Comparison of ENCODE assay signal across 18 cellular contexts in the genomic region with DNA sequence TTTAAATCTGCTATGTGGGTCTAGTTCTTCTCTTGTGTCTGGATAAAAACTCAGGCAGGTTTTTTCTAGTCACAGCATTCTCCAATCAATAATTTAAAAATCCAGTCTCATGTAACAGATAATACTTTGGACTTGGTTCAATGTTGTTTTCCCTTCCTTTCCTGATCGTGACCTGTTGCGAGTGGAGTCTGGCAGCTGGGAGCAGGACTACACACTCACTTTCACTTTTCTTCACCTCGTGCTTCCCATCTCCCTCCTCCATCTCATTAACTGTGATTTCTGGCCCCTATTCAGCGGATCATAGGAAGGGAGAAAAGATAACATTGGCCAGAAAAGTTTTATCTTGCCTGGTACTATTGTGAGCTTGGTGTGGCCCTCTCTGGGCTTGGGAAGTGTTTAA.
DNase-seq lines count a peak whose midpoint lies in the region; ATAC-seq, FAIRE-seq and TF ChIP-seq lines count a peak whose summit lies in the region.
"Had no signal": no experiment of that assay in that cellular context is flagged by ENCODE, and none has a peak within 500 bp of the region (broad histone marks: within the 10 kb centered on the region; RNA-seq: fewer than 3 reads in every experiment).

No MANE protein-coding gene starts in this region.

- POLR2A ChIA-PET in MCF 10A (lab: Yijun Ruan, JAX), result interaction anchor here (0.7 to 0.9 kb wide), 2 partner anchors 25 to 415 kb away, joined by 3 read pairs; no protein-coding TSS in a partner anchor

- WGBS in small intestine, 3 donors, result 5 to 26% (median 13%) methylated on average over 4 of the region's 4 CpGs

- BruUV-seq in MCF 10A (replicated peaks; lab: Mats Ljungman, UMichigan), result no TSS peak

- H3K4me3 ChIP-seq in breast epithelium, result peak overlapping the region in 1 of 3 donors; percentile 17
- H3K4me3 ChIP-seq in small intestine (ENCODE audit: low read depth in 1 of 2, low read length in 2 of 2), result no peak overlapping the region
- H3K4me3 ChIP-seq: BLaER1, Peyer's patch had no signal

- H3K27ac Mint-ChIP-seq in MCF 10A (ENCODE audit: low read depth, unreplicated experiment), result no peak overlapping the region
- H3K27ac Mint-ChIP-seq in activated naive CD4-positive, alpha-beta T cell treated with anti-CD3 and anti-CD28 coated beads, Interleukin-2, amount 50 U/mL, for 72 hours, result no peak overlapping the region

- no peaks in the 10 kb centered on the region for H3K9me3 ChIP-seq in breast epithelium
- no peaks in the 10 kb centered on the region for H3K9me3 ChIP-seq in small intestine (ENCODE audit: control insufficient read depth, low read depth)
- H3K9me3 ChIP-seq: BLaER1, Peyer's patch had no signal

- FAIRE-seq in small intestine (lab: Jason Lieb, UNC), result no peak

- H3K27me3 Mint-ChIP-seq in MCF 10A (ENCODE audit: insufficient read depth, unreplicated experiment), result peaks cover 31% of the 10 kb centered on the region

- H3K9me3 Mint-ChIP-seq in MCF 10A (ENCODE audit: unreplicated experiment), result no peaks in the 10 kb centered on the region
- peaks cover 0 to 5% of the 10 kb centered on the region in 2 donors for H3K9me3 Mint-ChIP-seq in activated naive CD4-positive, alpha-beta T cell treated with anti-CD3 and anti-CD28 coated beads, Interleukin-2, amount 50 U/mL, for 72 hours

- peak; percentile 66 for ATAC-seq in left lobe of liver
- no peak for ATAC-seq in activated naive CD4-positive, alpha-beta T cell treated with anti-CD3 and anti-CD28 coated beads, Interleukin-2, amount 50 U/mL, for 72 hours
- ATAC-seq: Right ventricle myocardium inferior had no signal

- H3K4me3 Mint-ChIP-seq in MCF 10A (ENCODE audit: unreplicated experiment), result peak overlapping the region; percentile 49

- no peak overlapping the region for H3K27ac ChIP-seq in breast epithelium
- H3K27ac ChIP-seq in small intestine (ENCODE audit: low read depth in 1 of 2, low read length in 1 of 2), result no peak overlapping the region
- H3K27ac ChIP-seq: BLaER1, Peyer's patch had no signal

- H3K4me1 ChIP-seq in breast epithelium (no peaks in the 10 kb centered on the region), small intestine (ENCODE audit: control insufficient read depth in 2 of 2, insufficient read depth in 1 of 2, low read depth in 1 of 2, low read length in 1 of 2) (no peaks in the 10 kb centered on the region)
- H3K4me1 ChIP-seq: BLaER1, Peyer's patch had no signal

- no peak for TF ChIP-seq CTCF in MCF 10A (IDR thresholded peaks at IDR 0.05; ENCODE audit: unreplicated experiment)
- TF ChIP-seq CTCF in breast epithelium (IDR thresholded peaks at IDR 0.05), result no peak

- H3K4me1 Mint-ChIP-seq in MCF 10A (ENCODE audit: insufficient read depth, unreplicated experiment), result peaks cover 9% of the 10 kb centered on the region

- no peaks in the 10 kb centered on the region for H3K36me3 Mint-ChIP-seq in MCF 10A (ENCODE audit: insufficient read depth, unreplicated experiment)
- H3K36me3 Mint-ChIP-seq in activated naive CD4-positive, alpha-beta T cell treated with anti-CD3 and anti-CD28 coated beads, Interleukin-2, amount 50 U/mL, for 72 hours, result no peaks in the 10 kb centered on the region
- H3K36me3 Mint-ChIP-seq: CD4-positive, alpha-beta memory T cell had no signal

- TF ChIP-seq POLR2A in breast epithelium (IDR thresholded peaks at IDR 0.05), result no peak

- CTCF ChIA-PET in MCF 10A (lab: Yijun Ruan, JAX), result no interaction called here

- no peaks in the 10 kb centered on the region for H3K27me3 ChIP-seq in breast epithelium
- H3K27me3 ChIP-seq in small intestine (ENCODE audit: control insufficient read depth in 2 of 2, insufficient read depth in 2 of 2, low read length in 2 of 2), result no peaks in the 10 kb centered on the region
- H3K27me3 ChIP-seq: BLaER1, Peyer's patch had no signal

- no peaks in the 10 kb centered on the region for H3K36me3 ChIP-seq in breast epithelium
- H3K36me3 ChIP-seq in small intestine (ENCODE audit: control insufficient read depth in 2 of 2, insufficient read depth in 2 of 2, low read length in 2 of 2), result no peaks in the 10 kb centered on the region
- H3K36me3 ChIP-seq: BLaER1, Peyer's patch had no signal

- DNase-seq in MCF 10A (ENCODE audit: unreplicated experiment), result no peak
- no peak for DNase-seq in breast epithelium (ENCODE audit: low spot score in 2 of 2)
- DNase-seq in ecto neural progenitor cell (ENCODE audit: low spot score), result peak; percentile 11
- no peak for DNase-seq in left lobe of liver (ENCODE audit: low spot score)
- DNase-seq in small intestine, result peak; percentile 54
- no peak for DNase-seq in activated naive CD4-positive, alpha-beta T cell treated with anti-CD3 and anti-CD28 coated beads, Interleukin-2, amount 50 U/mL, for 72 hours (ENCODE audit: low spot score in 2 of 2)
- no peak for DNase-seq in activated gamma-delta T cell (lab: John Stamatoyannopoulos, UW)
- DNase-seq in stimulated activated naive CD4-positive, alpha-beta T cell (lab: John Stamatoyannopoulos, UW), result no peak
- DNase-seq: CD4-positive, alpha-beta memory T cell; DMS79; NCI-H1105; NCI-H2081; NCI-H2171 treated with DMSO at 0.1 percent for 48 hours; NCI-H446; NCI-H526 treated with DMSO at 0.1 percent for 48 hours; Peyer's patch had no signal

- intact Hi-C loops in MCF 10A (cut with micrococcal nuclease) (no loop called here), breast epithelium (cut with DNase I; ENCODE audit: low total_unique reads) (no loop called here)

Comparison
In these comparisons a context has a peak if more than half of its experiments do, and no peak if none do; other contexts are left out.
1. DNase-seq: peak in ecto neural progenitor cell (single experiment) and small intestine (single experiment); none in MCF 10A (single experiment), breast epithelium (0 of 2), left lobe of liver (single experiment), activated naive CD4-positive, alpha-beta T cell treated with anti-CD3 and anti-CD28 coated beads, Interleukin-2, amount 50 U/mL, for 72 hours (0 of 2), activated gamma-delta T cell (single experiment) and stimulated activated naive CD4-positive, alpha-beta T cell (0 of 6).